ENCODE assay signal across 22 cellular contexts in genomic region chr7:80848841-80849240, GRCh38.
"Had no signal": no experiment of that assay in that cellular context is flagged by ENCODE, and none has a peak within 500 bp of the region (broad histone marks: within the 10 kb centered on the region; RNA-seq: fewer than 3 reads in every experiment).

No MANE protein-coding gene starts in this region.

- DNase-seq: activated B cell treated with CpG ODN at 0.5 μM for 24 hours; activated CD4-positive, alpha-beta T cell treated with anti-CD3 and anti-CD28 coated beads for 36 hours; activated CD4-positive, alpha-beta T cell treated with anti-CD3 and anti-CD28 coated beads, Interleukin-2, amount 50 U/mL, for 48 hours; activated effector memory CD4-positive, alpha-beta T cell treated with anti-CD3 and anti-CD28 coated beads, Interleukin-2, amount 50 U/mL, for 16 hours; activated naive CD4-positive, alpha-beta T cell treated with anti-CD3 and anti-CD28 coated beads, Interleukin-2, amount 10 ng/mL, durations not matched to agents 7 days and 5 days; amygdala; cortex of kidney; endodermal cell; esophagus squamous epithelium; head of caudate nucleus; left ventricle myocardium superior; right lobe of liver; stimulated activated CD4-positive, alpha-beta T cell treated with anti-CD3 and anti-CD28 coated beads, Interleukin-2, amount 100 ng/mL, for 24 hours; stimulated activated naive CD8-positive, alpha-beta T cell treated with anti-CD3 and anti-CD28 coated beads, Interleukin-15, amount 100 ng/mL, for 72 hours; T1000; tibial artery had no signal

- H3K36me3 ChIP-seq: esophagus squamous epithelium, gastroesophageal sphincter, right lobe of liver, tibial artery had no signal

- H3K27me3 ChIP-seq: esophagus squamous epithelium, gastroesophageal sphincter, right lobe of liver, tibial artery had no signal

- H3K4me3 ChIP-seq: esophagus squamous epithelium, gastroesophageal sphincter, right lobe of liver, skin epidermis, tibial artery had no signal

- FAIRE-seq: islet of Langerhans had no signal

- H3K4me1 ChIP-seq: parathyroid adenoma, right lobe of liver had no signal

- H3K36me3 Mint-ChIP-seq: activated naive CD4-positive, alpha-beta T cell treated with anti-CD3 and anti-CD28 coated beads, Interleukin-2, amount 10 ng/mL, durations not matched to agents 7 days and 5 days; stimulated activated effector memory CD8-positive, alpha-beta T cell treated with anti-CD3 and anti-CD28 coated beads, Interleukin-12 subunit alpha, Interleukin-12 subunit beta, amount 100 ng/mL, for 72 hours had no signal

- H3K27me3 Mint-ChIP-seq: activated B cell treated with CpG ODN at 0.5 μM for 24 hours; activated CD4-positive, alpha-beta T cell treated with anti-CD3 and anti-CD28 coated beads for 36 hours; activated naive CD4-positive, alpha-beta T cell treated with anti-CD3 and anti-CD28 coated beads, Interleukin-2, amount 10 ng/mL, durations not matched to agents 7 days and 5 days; stimulated activated naive CD8-positive, alpha-beta T cell treated with anti-CD3 and anti-CD28 coated beads, Interleukin-15, amount 100 ng/mL, for 72 hours had no signal

- H3K27ac ChIP-seq: esophagus squamous epithelium, parathyroid adenoma, right lobe of liver, skin epidermis, tibial artery had no signal

- H3K9me3 Mint-ChIP-seq: activated B cell treated with CpG ODN at 0.5 μM for 24 hours; activated naive CD4-positive, alpha-beta T cell treated with anti-CD3 and anti-CD28 coated beads, Interleukin-2, amount 10 ng/mL, durations not matched to agents 7 days and 5 days; endodermal cell; nephron; stimulated activated naive CD8-positive, alpha-beta T cell treated with anti-CD3 and anti-CD28 coated beads, Interleukin-15, amount 100 ng/mL, for 72 hours had no signal

- ATAC-seq: activated CD4-positive, alpha-beta T cell treated with anti-CD3 and anti-CD28 coated beads for 36 hours; gastroesophageal sphincter; left ventricle myocardium superior; right lobe of liver; stimulated activated effector memory CD8-positive, alpha-beta T cell treated with anti-CD3 and anti-CD28 coated beads, Interleukin-12 subunit alpha, Interleukin-12 subunit beta, amount 100 ng/mL, for 72 hours; stimulated activated naive CD8-positive, alpha-beta T cell treated with anti-CD3 and anti-CD28 coated beads, Interleukin-15, amount 100 ng/mL, for 72 hours had no signal

- H3K27ac Mint-ChIP-seq: activated B cell treated with CpG ODN at 0.5 μM for 24 hours; activated CD4-positive, alpha-beta T cell treated with anti-CD3 and anti-CD28 coated beads for 36 hours; activated naive CD4-positive, alpha-beta T cell treated with anti-CD3 and anti-CD28 coated beads, Interleukin-2, amount 10 ng/mL, durations not matched to agents 7 days and 5 days; endodermal cell; nephron; stimulated activated effector memory CD8-positive, alpha-beta T cell treated with anti-CD3 and anti-CD28 coated beads, Interleukin-12 subunit alpha, Interleukin-12 subunit beta, amount 100 ng/mL, for 72 hours; stimulated activated naive CD8-positive, alpha-beta T cell treated with anti-CD3 and anti-CD28 coated beads, Interleukin-15, amount 100 ng/mL, for 72 hours had no signal

- H3K9me3 ChIP-seq: esophagus squamous epithelium, gastroesophageal sphincter, right lobe of liver, tibial artery had no signal

- H3K4me3 Mint-ChIP-seq: activated B cell treated with CpG ODN at 0.5 μM for 24 hours; activated CD4-positive, alpha-beta T cell treated with anti-CD3 and anti-CD28 coated beads for 36 hours; activated naive CD4-positive, alpha-beta T cell treated with anti-CD3 and anti-CD28 coated beads, Interleukin-2, amount 10 ng/mL, durations not matched to agents 7 days and 5 days; endodermal cell; nephron; stimulated activated effector memory CD8-positive, alpha-beta T cell treated with anti-CD3 and anti-CD28 coated beads, Interleukin-12 subunit alpha, Interleukin-12 subunit beta, amount 100 ng/mL, for 72 hours; stimulated activated naive CD8-positive, alpha-beta T cell treated with anti-CD3 and anti-CD28 coated beads, Interleukin-15, amount 100 ng/mL, for 72 hours had no signal

- H3K4me1 Mint-ChIP-seq: activated B cell treated with CpG ODN at 0.5 μM for 24 hours; activated CD4-positive, alpha-beta T cell treated with anti-CD3 and anti-CD28 coated beads for 36 hours; activated naive CD4-positive, alpha-beta T cell treated with anti-CD3 and anti-CD28 coated beads, Interleukin-2, amount 10 ng/mL, durations not matched to agents 7 days and 5 days; stimulated activated effector memory CD8-positive, alpha-beta T cell treated with anti-CD3 and anti-CD28 coated beads, Interleukin-12 subunit alpha, Interleukin-12 subunit beta, amount 100 ng/mL, for 72 hours; stimulated activated naive CD8-positive, alpha-beta T cell treated with anti-CD3 and anti-CD28 coated beads, Interleukin-15, amount 100 ng/mL, for 72 hours had no signal
